28 cellular contexts compared by ENCODE assay signal in the genomic region with DNA sequence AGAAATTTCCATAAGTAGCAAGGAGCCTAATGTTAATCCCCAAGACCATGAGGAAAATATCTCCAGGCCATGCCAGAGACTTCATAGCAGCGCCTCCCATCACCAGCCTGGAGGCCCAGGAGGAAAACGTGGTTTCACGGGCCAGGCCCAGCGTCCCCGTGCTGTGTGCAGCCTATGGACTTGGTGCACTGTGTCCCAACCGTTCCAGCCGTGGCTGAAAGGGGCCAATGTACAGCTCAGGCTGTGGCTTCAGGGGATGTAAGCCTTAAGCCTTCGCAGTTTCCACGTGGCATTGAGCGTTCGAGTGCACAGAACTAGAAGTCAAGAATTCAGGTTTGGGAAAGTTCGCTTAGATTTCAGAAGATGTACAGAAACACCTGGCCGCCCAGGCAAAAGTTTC.
"Had no signal": no experiment of that assay in that cellular context is flagged by ENCODE, and none has a peak within 500 bp of the region (broad histone marks: within the 10 kb centered on the region; RNA-seq: fewer than 3 reads in every experiment).

No MANE protein-coding gene starts in this region.

- H3K79me2 ChIP-seq: parathyroid adenoma had no signal

- H3K9me3 ChIP-seq: neutrophil, ovary, psoas muscle, right lobe of liver, sigmoid colon, suprapubic skin, testis, tibial artery, transverse colon, upper lobe of right lung, uterus had no signal

- H3K4me2 ChIP-seq: neural progenitor cell had no signal

- H3K36me3 ChIP-seq: neural progenitor cell, neutrophil, ovary, right lobe of liver, sigmoid colon, suprapubic skin, tibial artery, transverse colon, upper lobe of right lung, uterus had no signal

- H3K4me1 ChIP-seq: parathyroid adenoma, psoas muscle, right lobe of liver, sigmoid colon, suprapubic skin, testis, tibial artery, transverse colon, upper lobe of right lung, uterus had no signal

- DNase-seq: naive thymus-derived CD4-positive, alpha-beta T cell; natural killer cell; occipital lobe; ovary; psoas muscle; right lobe of liver; sigmoid colon; small intestine; stimulated activated CD4-positive, alpha-beta T cell treated with anti-CD3 and anti-CD28 coated beads, Interleukin-12 subunit alpha, Interleukin-12 subunit beta, amount 100 ng/mL, for 4 hours; stimulated activated CD4-positive, alpha-beta T cell treated with anti-CD3 and anti-CD28 coated beads, Interleukin-1b, Interleukin-23, amount 100 ng/mL, for 48 hours; stimulated activated CD4-positive, alpha-beta T cell treated with anti-CD3 and anti-CD28 coated beads, Interleukin-4, amount 100 ng/mL, for 1 hour; stimulated activated CD4-positive, alpha-beta T cell treated with anti-CD3 and anti-CD28 coated beads, Interleukin-4, amount 100 ng/mL, for 4 hours; stimulated activated CD8-positive, alpha-beta memory T cell treated with anti-CD3 and anti-CD28 coated beads, Interleukin-4, amount 100 ng/mL, for 48 hours; stimulated activated naive CD4-positive, alpha-beta T cell; stimulated activated naive CD8-positive, alpha-beta T cell treated with anti-CD3 and anti-CD28 coated beads, Interleukin-15, amount 100 ng/mL, for 72 hours; stimulated activated naive CD8-positive, alpha-beta T cell treated with anti-CD3 and anti-CD28 coated beads, Interleukin-15, Interleukin-2, amounts not matched to agents 100 U/mL and 50 U/mL, for 24 hours; substantia nigra; testis; tibial artery; transverse colon; upper lobe of right lung; uterus had no signal

- ATAC-seq: naive thymus-derived CD4-positive, alpha-beta T cell; natural killer cell; psoas muscle; right cardiac atrium; right lobe of liver; stimulated activated memory B cell treated with anti-CD40 and anti-IgM and Interleukin-4, amounts not matched to agents 10 μg/mL and 1 μg/mL and 100 μg/mL, for 72 hours; stimulated activated naive CD8-positive, alpha-beta T cell treated with anti-CD3 and anti-CD28 coated beads, Interleukin-15, amount 100 ng/mL, for 72 hours; stimulated activated naive CD8-positive, alpha-beta T cell treated with anti-CD3 and anti-CD28 coated beads, Interleukin-15, Interleukin-2, amounts not matched to agents 100 U/mL and 50 U/mL, for 24 hours; upper lobe of right lung had no signal

- H3K4me3 ChIP-seq: neural progenitor cell, ovary, psoas muscle, right lobe of liver, sigmoid colon, suprapubic skin, testis, tibial artery, transverse colon, upper lobe of right lung, uterus had no signal

- H2AFZ ChIP-seq: neural progenitor cell, parathyroid adenoma had no signal

- H3K27me3 ChIP-seq: neural progenitor cell, neutrophil, ovary, right lobe of liver, sigmoid colon, suprapubic skin, testis, tibial artery, transverse colon, upper lobe of right lung, uterus had no signal

- H3K27ac ChIP-seq: neural progenitor cell, neutrophil, ovary, parathyroid adenoma, psoas muscle, right lobe of liver, sigmoid colon, suprapubic skin, testis, tibial artery, transverse colon, upper lobe of right lung, uterus had no signal

- H3K9ac ChIP-seq: neural progenitor cell, parathyroid adenoma had no signal
